In genomic region chr7:29190349-29191045, GRCh38 we compare ENCODE assay signal across 11 cellular contexts. TPM values are rescaled to one million over a fixed set of nuclear protein-coding genes. Genes with fewer than 3 reads are reported as not detected.
DNase-seq lines count a peak whose midpoint lies in the region; ATAC-seq and TF ChIP-seq lines count a peak whose summit lies in the region.
"Had no signal": no experiment of that assay in that cellular context is flagged by ENCODE, and none has a peak within 500 bp of the region (broad histone marks: within the 10 kb centered on the region; RNA-seq: fewer than 3 reads in every experiment).

No MANE protein-coding gene starts in this region.

- H3K4me3 Mint-ChIP-seq in GM23338 (0 out of 3 replicates have a peak overlapping the region, but pooled peaks have one; percentile 53), neural crest cell (peak overlapping the region; percentile 43), CD14-positive monocyte (no peak overlapping the region), nephron progenitor cell (no peak overlapping the region)
- H3K4me3 Mint-ChIP-seq: activated naive CD4-positive, alpha-beta T cell treated with anti-CD3 and anti-CD28 coated beads, Interleukin-2, amount 50 U/mL, for 24 hours had no signal

- peaks cover 52% of the 10 kb centered on the region for H3K27me3 ChIP-seq in GM23338 (ENCODE audit: insufficient read depth)

- peaks cover 40% of the 10 kb centered on the region for H3K4me1 Mint-ChIP-seq in GM23338
- H3K4me1 Mint-ChIP-seq in neural crest cell = peaks cover 9% of the 10 kb centered on the region
- H3K4me1 Mint-ChIP-seq in CD14-positive monocyte = peaks cover 18% of the 10 kb centered on the region
- peaks cover 25% of the 10 kb centered on the region for H3K4me1 Mint-ChIP-seq in nephron progenitor cell

- H3K36me3 Mint-ChIP-seq in GM23338 (ENCODE audit: low read depth) (no peaks in the 10 kb centered on the region; the same call in 2 of the 3 replicates), neural crest cell (ENCODE audit: low read depth) (no peaks in the 10 kb centered on the region), CD14-positive monocyte (peaks cover 23 to 27% of the 10 kb centered on the region in 2 donors), nephron progenitor cell (ENCODE audit: low read depth) (no peaks in the 10 kb centered on the region)
- H3K36me3 Mint-ChIP-seq: activated naive CD4-positive, alpha-beta T cell treated with anti-CD3 and anti-CD28 coated beads, Interleukin-2, amount 50 U/mL, for 24 hours had no signal

- DNase-seq in GM23338 (ENCODE audit: low spot score) = no peak
- peak; percentile 27 for DNase-seq in NCI-H187 treated with DMSO at 0.1 percent for 48 hours (lab: John Stamatoyannopoulos, UW)
- DNase-seq in neural crest cell (ENCODE audit: low read depth, low spot score) = no peak
- DNase-seq in CD14-positive monocyte (ENCODE audit: low spot score) = no peak
- no peak for DNase-seq in nephron progenitor cell
- DNase-seq in activated naive CD4-positive, alpha-beta T cell treated with Interleukin-2 at 50 U/mL for 16 hours = no peak

- H4K20me1 ChIP-seq in GM23338 (replicated peaks; ENCODE audit: insufficient read depth) = no peaks in the 10 kb centered on the region

- H3F3A ChIP-seq in GM23338 (replicated peaks; ENCODE audit: low read depth) = no peaks in the 10 kb centered on the region

- H3K4me3 ChIP-seq in GM23338 = peak overlapping the region; percentile 34
- H3K4me3 ChIP-seq: K562 had no signal

- H3K4me2 ChIP-seq in GM23338 = peak overlapping the region; percentile 56

- no peak overlapping the region for H3K27ac ChIP-seq in GM23338 (ENCODE audit: low read depth)
- H3K27ac ChIP-seq in VCaP = peak overlapping the region; percentile 52

- intact Hi-C loops in CD14-positive monocyte (cut with micrococcal nuclease) = loop anchor here (5.0 to 10.0 kb wide), 4 partner anchors 46 to 217 kb away; partner anchors contain the start of gene CPVL (in 1 of the 2)

- peaks cover 38% of the 10 kb centered on the region for H3K4me1 ChIP-seq in GM23338 (ENCODE audit: insufficient read depth)

- H3K36me3 ChIP-seq in GM23338 (ENCODE audit: insufficient read depth) = no peaks in the 10 kb centered on the region

- H2AFZ ChIP-seq in GM23338 = no peak overlapping the region

- no peak for TF ChIP-seq CTCF in GM23338 (conservative IDR thresholded peaks at IDR 0.05; ENCODE audit: low read depth in 2 of 2)
- TF ChIP-seq CTCF in VCaP (conservative IDR thresholded peaks at IDR 0.05) = no peak
- no peak for TF ChIP-seq CTCF in neural crest cell (conservative IDR thresholded peaks at IDR 0.05)
- no peak for TF ChIP-seq CTCF in CD14-positive monocyte (IDR thresholded peaks at IDR 0.05)
- no peak for TF ChIP-seq CTCF in nephron progenitor cell (IDR thresholded peaks at IDR 0.05)

- H3K79me2 ChIP-seq in GM23338 (replicated peaks; ENCODE audit: insufficient read depth) = no peaks in the 10 kb centered on the region

- H3K9me3 Mint-ChIP-seq in GM23338 (no peaks in the 10 kb centered on the region), neural crest cell (no peaks in the 10 kb centered on the region), CD14-positive monocyte (peaks cover 0 to 7% (median 2%) of the 10 kb centered on the region in 7 donors), nephron progenitor cell (no peaks in the 10 kb centered on the region)
- H3K9me3 Mint-ChIP-seq: activated naive CD4-positive, alpha-beta T cell treated with anti-CD3 and anti-CD28 coated beads, Interleukin-2, amount 50 U/mL, for 24 hours had no signal

- H3K9me2 ChIP-seq in GM23338 (ENCODE audit: insufficient read depth) = no peaks in the 10 kb centered on the region

- ATAC-seq in GM23338 (no peak), HG03095 (IDR thresholded peaks at IDR 0.05; ENCODE audit: unreplicated experiment) (no peak)

- H3K27ac Mint-ChIP-seq in GM23338 (no peak overlapping the region), neural crest cell (ENCODE audit: unreplicated experiment) (no peak overlapping the region), CD14-positive monocyte (no peak overlapping the region), nephron progenitor cell (no peak overlapping the region)

- H3K27me3 Mint-ChIP-seq in GM23338 (ENCODE audit: insufficient read depth, low read depth, poor library complexity) (peaks cover 54% of the 10 kb centered on the region), neural crest cell (ENCODE audit: low read depth) (peaks cover 43% of the 10 kb centered on the region), CD14-positive monocyte (ENCODE audit: low read depth in 3 of 3) (peaks cover 15 to 29% (median 17%) of the 10 kb centered on the region in 3 donors), nephron progenitor cell (ENCODE audit: low read depth, poor library complexity) (peaks cover 48% of the 10 kb centered on the region)

TF ChIP-seq in GM23338, 12 proteins besides CTCF, POLR2A, EP300 and RAD21 (continues in another document):
- no peak for TF ChIP-seq REST (IDR thresholded peaks at IDR 0.05; ENCODE audit: unreplicated experiment)

RNA-seq across cellular contexts. Expression of gene CHN2, which starts 4.1 kb away (rescaled TPM):
- 7.5 and 8.8 TPM in 2 replicates for total RNA-seq in GM23338 (2014; rRNA removed; shearing (Covaris generic))
- polyA plus RNA-seq in GM23338 (2016; fragmentation: Nextera tagmentation; extraction: Ambion mirVana) (6.1 and 9.2 TPM in 2 replicates), CD14-positive monocyte (10 to 100 TPM; 26.6 to 44.8 TPM)
- 15.4 and 15.9 TPM in 2 replicates for total RNA-seq in neural crest cell

RNA-seq across cellular contexts. Expression of gene CPVL, which starts 44.2 kb away (rescaled TPM):
- total RNA-seq in GM23338 (2014; rRNA removed; shearing (Covaris generic)) = 33.3 and 37.8 TPM in 2 replicates
- polyA plus RNA-seq in GM23338 (2016; fragmentation: Nextera tagmentation; extraction: Ambion mirVana) (31.9 and 36.5 TPM in 2 replicates), CD14-positive monocyte (1,000 to 10,000 TPM; 1,108 to 1,111 TPM)
- total RNA-seq in neural crest cell = 31.3 and 32.9 TPM in 2 replicates
- total RNA-seq: pulmonary artery endothelial cell had no signal

Comparison
In these comparisons a context has a peak if more than half of its experiments do, and no peak if none do; other contexts are left out.
1. H3K4me3 Mint-ChIP-seq: peak in GM23338 (single experiment) and neural crest cell (single experiment); none in CD14-positive monocyte (0 of 2) and nephron progenitor cell (single experiment).